In genomic region chr2:100692381-100692780, GRCh38 we compare ENCODE assay signal across 24 cellular contexts.
"Had no signal": no experiment of that assay in that cellular context is flagged by ENCODE, and none has a peak within 500 bp of the region (broad histone marks: within the 10 kb centered on the region; RNA-seq: fewer than 3 reads in every experiment).

No MANE protein-coding gene starts in this region.

- H3K27me3 ChIP-seq: brain microvascular endothelial cell, Peyer's patch, SJCRH30 had no signal

- H3K9ac ChIP-seq: SK-N-SH had no signal

- H3K9me3 ChIP-seq: Peyer's patch had no signal

- H3K27ac ChIP-seq: brain microvascular endothelial cell, Peyer's patch, RWPE1, SJCRH30, VCaP had no signal

- H3K4me1 Mint-ChIP-seq: activated CD4-positive, alpha-beta T cell treated with anti-CD3 and anti-CD28 coated beads, Interleukin-2, amount 10 ng/mL, durations not matched to agents 7 days and 5 days; activated naive CD4-positive, alpha-beta T cell treated with anti-CD3 and anti-CD28 coated beads, Interleukin-2, amount 10 ng/mL, durations not matched to agents 7 days and 5 days; activated naive CD8-positive, alpha-beta T cell treated with anti-CD3 and anti-CD28 coated beads for 36 hours had no signal

- H3K4me3 ChIP-seq: Peyer's patch, SJCRH30 had no signal

- H3K27ac Mint-ChIP-seq: activated CD4-positive, alpha-beta memory T cell treated with anti-CD3 and anti-CD28 coated beads for 36 hours; activated CD4-positive, alpha-beta T cell treated with anti-CD3 and anti-CD28 coated beads, Interleukin-2, amount 10 ng/mL, durations not matched to agents 7 days and 5 days; activated naive CD4-positive, alpha-beta T cell treated with anti-CD3 and anti-CD28 coated beads, Interleukin-2, amount 10 ng/mL, durations not matched to agents 7 days and 5 days; activated naive CD8-positive, alpha-beta T cell treated with anti-CD3 and anti-CD28 coated beads for 36 hours; activated T-cell treated with anti-CD3 and anti-CD28 coated beads, Interleukin-2, amount 50 U/mL, for 24 hours had no signal

- H3K36me3 ChIP-seq: brain microvascular endothelial cell, Peyer's patch, SJCRH30 had no signal

- H3K4me1 ChIP-seq: Peyer's patch, SJCRH30 had no signal

- H3K4me2 ChIP-seq: SK-N-SH had no signal

- H3K4me3 Mint-ChIP-seq: activated CD4-positive, alpha-beta memory T cell treated with anti-CD3 and anti-CD28 coated beads for 36 hours; activated CD4-positive, alpha-beta T cell treated with anti-CD3 and anti-CD28 coated beads, Interleukin-2, amount 10 ng/mL, durations not matched to agents 7 days and 5 days; activated naive CD4-positive, alpha-beta T cell treated with anti-CD3 and anti-CD28 coated beads, Interleukin-2, amount 10 ng/mL, durations not matched to agents 7 days and 5 days; activated naive CD8-positive, alpha-beta T cell treated with anti-CD3 and anti-CD28 coated beads for 36 hours; activated T-cell treated with anti-CD3 and anti-CD28 coated beads, Interleukin-2, amount 50 U/mL, for 24 hours had no signal

- H3K27me3 Mint-ChIP-seq: activated CD4-positive, alpha-beta T cell treated with anti-CD3 and anti-CD28 coated beads, Interleukin-2, amount 10 ng/mL, durations not matched to agents 7 days and 5 days; activated naive CD8-positive, alpha-beta T cell treated with anti-CD3 and anti-CD28 coated beads for 36 hours had no signal

- DNase-seq: activated CD4-positive, alpha-beta memory T cell treated with anti-CD3 and anti-CD28 coated beads for 36 hours; activated CD4-positive, alpha-beta T cell treated with anti-CD3 and anti-CD28 coated beads, Interleukin-2, amount 10 ng/mL, durations not matched to agents 7 days and 5 days; activated CD4-positive, CD25-positive, alpha-beta regulatory T cell; activated gamma-delta T cell treated with Interleukin-2 at 50 U/mL for 16 hours; activated naive CD4-positive, alpha-beta T cell treated with anti-CD3 and anti-CD28 coated beads, Interleukin-2, amount 10 ng/mL, durations not matched to agents 7 days and 5 days; activated naive CD8-positive, alpha-beta T cell treated with anti-CD3 and anti-CD28 coated beads for 36 hours; activated T-cell treated with anti-CD3 and anti-CD28 coated beads, Interleukin-2, amount 50 U/mL, for 24 hours; brain microvascular endothelial cell; Kasumi-1; KBM-7; NCI-H1048; NCI-H1417; NCI-H1930; NCI-H2171; NCI-H226; NCI-H526 treated with DMSO at 0.1 percent for 48 hours; NCI-H82; Peyer's patch; Right ventricle myocardium superior; SJCRH30; SK-N-SH; T-helper 1 cell had no signal
